Comparison of ENCODE assay signal across 17 cellular contexts in the genomic region with DNA sequence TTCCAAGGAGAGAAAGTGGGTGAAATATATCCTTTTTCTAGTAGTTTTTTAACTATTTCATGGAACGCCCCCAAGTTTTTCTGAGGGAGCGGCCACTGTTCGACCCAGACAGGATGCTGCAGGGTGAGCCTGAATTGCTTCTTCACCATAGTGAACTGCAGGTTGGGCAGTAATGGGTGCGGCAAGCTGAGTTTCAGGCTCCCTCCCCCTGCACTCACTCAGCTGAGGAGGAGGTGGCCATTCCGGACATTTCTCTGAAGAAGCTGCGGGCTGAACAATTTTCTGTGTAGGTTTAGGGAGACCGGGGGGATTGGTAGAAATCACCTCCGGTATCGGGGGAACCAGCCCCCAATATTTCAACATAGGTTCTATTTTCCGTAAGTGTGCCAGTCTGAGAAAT. TPM values are rescaled to one million over a fixed set of nuclear protein-coding genes. Genes with fewer than 3 reads are reported as not detected.
DNase-seq lines count a peak whose midpoint lies in the region; ATAC-seq, FAIRE-seq and TF ChIP-seq lines count a peak whose summit lies in the region.
"Had no signal": no experiment of that assay in that cellular context is flagged by ENCODE, and none has a peak within 500 bp of the region (broad histone marks: within the 10 kb centered on the region; RNA-seq: fewer than 3 reads in every experiment).

No MANE protein-coding gene starts in this region.

- H3K27me3 Mint-ChIP-seq in GM23338 (ENCODE audit: insufficient read depth, low read depth, poor library complexity) (no peaks in the 10 kb centered on the region), endodermal cell (ENCODE audit: insufficient read depth) (no peaks in the 10 kb centered on the region), type B pancreatic cell (no peaks in the 10 kb centered on the region)

- no peak overlapping the region for H3K9ac ChIP-seq in endodermal cell (ENCODE audit: extremely low read depth, low read length, poor library complexity, severe bottlenecking)

- DNase-seq in GM23338 (ENCODE audit: low spot score) (peak; percentile 19), HEK293T (ENCODE audit: extremely low spot score) (peak; percentile 25), endodermal cell (no peak), type B pancreatic cell (ENCODE audit: extremely low spot score, unreplicated experiment) (no peak), NCI-H146 (lab: John Stamatoyannopoulos, UW) (no peak), pancreas (no peak), WERI-Rb-1 (no peak)
- DNase-seq: CD8-positive, alpha-beta T cell; COR-L47; DND-41; GDM1; HCEC 1CT had no signal

- H3K9me3 ChIP-seq in endodermal cell (ENCODE audit: control insufficient read depth, low read length) (peaks cover 64% of the 10 kb centered on the region), pancreas (no peaks in the 10 kb centered on the region), WERI-Rb-1 (ENCODE audit: severe bottlenecking) (peaks cover 15% of the 10 kb centered on the region)
- H3K9me3 ChIP-seq: BE2C had no signal

- peaks cover 91% of the 10 kb centered on the region for H3K79me2 ChIP-seq in GM23338 (replicated peaks; ENCODE audit: insufficient read depth)

- H3K27ac ChIP-seq in GM23338 (ENCODE audit: low read depth) (peak overlapping the region; percentile 3; the same call in 1 of the 2 replicates), endodermal cell (ENCODE audit: low read depth, low read length) (no peak overlapping the region), pancreas (no peak overlapping the region), WERI-Rb-1 (no peak overlapping the region)
- H3K27ac ChIP-seq: C4-2B had no signal

- H3K9me3 Mint-ChIP-seq in GM23338: peaks cover 26% of the 10 kb centered on the region
- H3K9me3 Mint-ChIP-seq in endodermal cell: peaks cover 64% of the 10 kb centered on the region
- peaks cover 16% of the 10 kb centered on the region for H3K9me3 Mint-ChIP-seq in type B pancreatic cell
- H3K9me3 Mint-ChIP-seq: CD8-positive, alpha-beta T cell had no signal

- 0 out of 2 replicates have a peak overlapping the region, but pooled peaks have one; percentile 13 for H3K4me2 ChIP-seq in GM23338

- H3K36me3 Mint-ChIP-seq in GM23338 (ENCODE audit: low read depth) (peaks cover 53% of the 10 kb centered on the region), endodermal cell (ENCODE audit: low read depth) (peaks cover 73% of the 10 kb centered on the region), type B pancreatic cell (peaks cover 44% of the 10 kb centered on the region)

- no peaks in the 10 kb centered on the region for H3K9me2 ChIP-seq in GM23338 (ENCODE audit: insufficient read depth)

- no peaks in the 10 kb centered on the region for H3K27me3 ChIP-seq in GM23338 (ENCODE audit: insufficient read depth)
- no peaks in the 10 kb centered on the region for H3K27me3 ChIP-seq in endodermal cell (ENCODE audit: control insufficient read depth, insufficient read depth, low read length, poor library complexity, severe bottlenecking)
- H3K27me3 ChIP-seq in pancreas: no peaks in the 10 kb centered on the region
- H3K27me3 ChIP-seq in WERI-Rb-1 (ENCODE audit: insufficient read depth, low read depth, severe bottlenecking): no peaks in the 10 kb centered on the region
- H3K27me3 ChIP-seq: BE2C had no signal

- peaks cover 36% of the 10 kb centered on the region for H3K4me1 Mint-ChIP-seq in GM23338
- peaks cover 10% of the 10 kb centered on the region for H3K4me1 Mint-ChIP-seq in endodermal cell
- peaks cover 20% of the 10 kb centered on the region for H3K4me1 Mint-ChIP-seq in type B pancreatic cell (ENCODE audit: unreplicated experiment)

- FAIRE-seq in pancreas (lab: Jason Lieb, UNC): no peak
- FAIRE-seq: A204.1, GM19239, H1 had no signal

- H2AFZ ChIP-seq in GM23338: no peak overlapping the region

- H3K36me3 ChIP-seq in GM23338 (ENCODE audit: insufficient read depth): peaks cover 5% of the 10 kb centered on the region; the same call in 1 of the 2 replicates
- peaks cover 49% of the 10 kb centered on the region for H3K36me3 ChIP-seq in endodermal cell (ENCODE audit: control insufficient read depth, insufficient read depth, low read length)
- H3K36me3 ChIP-seq in pancreas: no peaks in the 10 kb centered on the region
- peaks cover 23% of the 10 kb centered on the region for H3K36me3 ChIP-seq in WERI-Rb-1
- H3K36me3 ChIP-seq: BE2C had no signal

- H3K4me1 ChIP-seq in GM23338 (ENCODE audit: insufficient read depth) (peaks cover 25% of the 10 kb centered on the region), endodermal cell (ENCODE audit: control insufficient read depth, insufficient read depth, low read length) (no peaks in the 10 kb centered on the region), pancreas (peaks cover 6 to 23% (median 15%) of the 10 kb centered on the region in 3 donors)
- H3K4me1 ChIP-seq: BE2C had no signal

- CTCF ChIA-PET in HEK293T (lab: Yijun Ruan, JAX): no interaction called here

- intact Hi-C loops in pancreas (cut with DNase I): no loop called here

- peak overlapping the region; percentile 39; the same call in 1 of the 3 replicates for H3K4me3 Mint-ChIP-seq in GM23338
- no peak overlapping the region for H3K4me3 Mint-ChIP-seq in endodermal cell
- H3K4me3 Mint-ChIP-seq in type B pancreatic cell: peak overlapping the region; percentile 11
- H3K4me3 Mint-ChIP-seq: CD8-positive, alpha-beta T cell had no signal

- ATAC-seq in GM23338 (peak; percentile 61), pancreas (no peak)
- ATAC-seq: CD8-positive, alpha-beta T cell had no signal

- H3F3A ChIP-seq in GM23338 (replicated peaks; ENCODE audit: low read depth): no peaks in the 10 kb centered on the region; the same call in 1 of the 2 replicates

- H3K27ac Mint-ChIP-seq in GM23338: peak overlapping the region; percentile 75; the same call in 1 of the 2 replicates
- no peak overlapping the region for H3K27ac Mint-ChIP-seq in endodermal cell
- no peak overlapping the region for H3K27ac Mint-ChIP-seq in type B pancreatic cell
- H3K27ac Mint-ChIP-seq: CD8-positive, alpha-beta T cell had no signal

- H3K4me3 ChIP-seq in GM23338 (no peak overlapping the region), endodermal cell (ENCODE audit: low read length) (peak overlapping the region; percentile 16), pancreas (no peak overlapping the region), WERI-Rb-1 (ENCODE audit: low read depth, low read length) (no peak overlapping the region)

- 93 to 96% methylated on average over 3 to 10 of the region's 10 CpGs for WGBS in endodermal cell (ENCODE audit: insufficient coverage in 1 of 2, insufficient read length in 1 of 2), 2 experiments
- WGBS in pancreas, 2 donors: 98% methylated on average over 10 of the region's 10 CpGs

- POLR2A ChIA-PET in HEK293T (lab: Yijun Ruan, JAX): no interaction called here

- peaks cover 2% of the 10 kb centered on the region for H4K20me1 ChIP-seq in GM23338 (replicated peaks; ENCODE audit: insufficient read depth)

- no peak for TF ChIP-seq CTCF in GM23338 (conservative IDR thresholded peaks at IDR 0.05; ENCODE audit: low read depth in 2 of 2)
- no peak for TF ChIP-seq CTCF in endodermal cell (conservative IDR thresholded peaks at IDR 0.05)
- no peak for TF ChIP-seq CTCF in type B pancreatic cell (conservative IDR thresholded peaks at IDR 0.05)
- TF ChIP-seq CTCF in pancreas (IDR thresholded peaks at IDR 0.05): no peak
- no peak for TF ChIP-seq CTCF in WERI-Rb-1 (IDR thresholded peaks at IDR 0.05; ENCODE audit: low read depth, low read length)

TF ChIP-seq in GM23338, 12 proteins besides CTCF, POLR2A, EP300 and RAD21 (continues in another document):
- TF ChIP-seq STAT1 (IDR thresholded peaks at IDR 0.05; ENCODE audit: unreplicated experiment): no peak

TF ChIP-seq in HEK293T, 16 proteins besides CTCF, POLR2A, EP300 and RAD21:
- TF ChIP-seq ELF4 (IDR thresholded peaks at IDR 0.05) (no peak), NFRKB (IDR thresholded peaks at IDR 0.05) (no peak), FOXK2 (IDR thresholded peaks at IDR 0.05) (no peak), SUZ12 (IDR thresholded peaks at IDR 0.05) (no peak), TARDBP (IDR thresholded peaks at IDR 0.05) (no peak), FOXM1 (IDR thresholded peaks at IDR 0.05; ENCODE audit: borderline replicate concordance) (no peak), ARNT (IDR thresholded peaks at IDR 0.05) (no peak), ZNF384 (IDR thresholded peaks at IDR 0.05) (no peak), FOXA1 (IDR thresholded peaks at IDR 0.05) (no peak), BHLHE40 (IDR thresholded peaks at IDR 0.05; ENCODE audit: borderline replicate concordance) (no peak)

RNA-seq across cellular contexts. Expression of a gene that starts 8.2 kb away (rescaled TPM):
- 56.0 and 90.1 TPM in 2 replicates for total RNA-seq in GM23338 (2014; rRNA removed; shearing (Covaris generic))
- 88.9 and 89.8 TPM in 2 replicates for polyA plus RNA-seq in GM23338 (2016; fragmentation: Nextera tagmentation; extraction: Ambion mirVana)
- total RNA-seq in endodermal cell: 100 to 1,000 TPM; 107 to 112 TPM
- 89.6 TPM for polyA plus RNA-seq in endodermal cell (2013, experiment 1 of 2)
- 82.4 TPM for polyA plus RNA-seq in endodermal cell (2013, experiment 2 of 2)
- total RNA-seq in type B pancreatic cell (ENCODE audit: low replicate concordance): 95.9 and 109 TPM in 2 replicates
- 10 to 100 TPM; 40.3 to 56.7 (median 46.5) TPM for total RNA-seq in pancreas
- polyA plus RNA-seq in pancreas: 10 to 100 TPM; 52.9 to 73.8 TPM

RNA-seq across cellular contexts. Expression of a gene that starts 8.5 kb away (rescaled TPM):
- total RNA-seq in GM23338 (2014; rRNA removed; shearing (Covaris generic)): 46.4 and 66.5 TPM in 2 replicates
- polyA plus RNA-seq in GM23338 (2016; fragmentation: Nextera tagmentation; extraction: Ambion mirVana) (18.8 and 21.2 TPM in 2 replicates), pancreas (10 to 100 TPM; 19.9 to 41.4 TPM)
- total RNA-seq in endodermal cell (10 to 100 TPM; 44.2 to 45.8 TPM), type B pancreatic cell (ENCODE audit: low replicate concordance) (44.5 and 50.8 TPM in 2 replicates), pancreas (10 to 100 TPM; 22.1 to 37.8 (median 24.2) TPM)
- 48.3 TPM for polyA plus RNA-seq in endodermal cell (2013, experiment 1 of 2)
- 44.9 TPM for polyA plus RNA-seq in endodermal cell (2013, experiment 2 of 2)

Comparison
In these comparisons a context has a peak if more than half of its experiments do, and no peak if none do; other contexts are left out.
1. DNase-seq: peak in GM23338 (single experiment) and HEK293T (single experiment); none in endodermal cell (single experiment), type B pancreatic cell (single experiment), NCI-H146 (single experiment), pancreas (0 of 6) and WERI-Rb-1 (single experiment).